Comparison of ENCODE assay signal across 26 cellular contexts in genomic region chr11:115042002-115042401, GRCh38.
DNase-seq lines count a peak whose midpoint lies in the region; ATAC-seq, FAIRE-seq and TF ChIP-seq lines count a peak whose summit lies in the region.
"Had no signal": no experiment of that assay in that cellular context is flagged by ENCODE, and none has a peak within 500 bp of the region (broad histone marks: within the 10 kb centered on the region; RNA-seq: fewer than 3 reads in every experiment).

No MANE protein-coding gene starts in this region.

- no peaks in the 10 kb centered on the region for H3K9me3 ChIP-seq in right atrium auricular region
- H3K9me3 ChIP-seq: body of pancreas, esophagus muscularis mucosa, mucosa of descending colon, stomach, tibial nerve had no signal

- no peaks in the 10 kb centered on the region for H3K27me3 ChIP-seq in right atrium auricular region
- H3K27me3 ChIP-seq: body of pancreas, esophagus muscularis mucosa, stomach, tibial nerve had no signal

- H3K27me3 Mint-ChIP-seq in glutamatergic neuron (ENCODE audit: unreplicated experiment) = peaks cover 10% of the 10 kb centered on the region
- no peaks in the 10 kb centered on the region for H3K27me3 Mint-ChIP-seq in activated naive CD8-positive, alpha-beta T cell treated with anti-CD3 and anti-CD28 coated beads, Interleukin-2, amount 50 U/mL, for 24 hours
- no peaks in the 10 kb centered on the region for H3K27me3 Mint-ChIP-seq in activated CD4-positive, alpha-beta memory T cell treated with anti-CD3 and anti-CD28 coated beads, Interleukin-2, amount 10 ng/mL, durations not matched to agents 7 days and 5 days
- H3K27me3 Mint-ChIP-seq: activated CD8-positive, alpha-beta T cell treated with anti-CD3 and anti-CD28 coated beads for 36 hours had no signal

- H3K9me3 Mint-ChIP-seq in glutamatergic neuron (ENCODE audit: unreplicated experiment) = peaks cover 20% of the 10 kb centered on the region
- no peaks in the 10 kb centered on the region for H3K9me3 Mint-ChIP-seq in activated naive CD8-positive, alpha-beta T cell treated with anti-CD3 and anti-CD28 coated beads, Interleukin-2, amount 50 U/mL, for 24 hours
- no peaks in the 10 kb centered on the region for H3K9me3 Mint-ChIP-seq in activated CD4-positive, alpha-beta memory T cell treated with anti-CD3 and anti-CD28 coated beads, Interleukin-2, amount 10 ng/mL, durations not matched to agents 7 days and 5 days
- H3K9me3 Mint-ChIP-seq: activated CD8-positive, alpha-beta T cell treated with anti-CD3 and anti-CD28 coated beads for 36 hours had no signal

- H3K27ac ChIP-seq in right atrium auricular region = no peak overlapping the region
- H3K27ac ChIP-seq: body of pancreas, C4-2B, esophagus muscularis mucosa, stomach, tibial nerve had no signal

- H3K4me1 Mint-ChIP-seq in glutamatergic neuron (ENCODE audit: low read depth, unreplicated experiment) = peaks cover 56% of the 10 kb centered on the region
- H3K4me1 Mint-ChIP-seq in activated naive CD8-positive, alpha-beta T cell treated with anti-CD3 and anti-CD28 coated beads, Interleukin-2, amount 50 U/mL, for 24 hours = no peaks in the 10 kb centered on the region
- H3K4me1 Mint-ChIP-seq in activated CD4-positive, alpha-beta memory T cell treated with anti-CD3 and anti-CD28 coated beads, Interleukin-2, amount 10 ng/mL, durations not matched to agents 7 days and 5 days = no peaks in the 10 kb centered on the region

- POLR2A ChIA-PET in activated CD4-positive, alpha-beta memory T cell treated with anti-CD3 and anti-CD28 coated beads, Interleukin-2, amount 10 ng/mL, durations not matched to agents 7 days and 5 days (lab: Charles Lee) = no interaction called here

- intact Hi-C loops in Right ventricle myocardium superior (cut with DNase I) = no loop called here

- H3K36me3 ChIP-seq in right atrium auricular region = no peaks in the 10 kb centered on the region
- H3K36me3 ChIP-seq: esophagus muscularis mucosa, stomach, tibial nerve had no signal

- FAIRE-seq in GM19239 (lab: Jason Lieb, UNC) = no peak
- FAIRE-seq: colon, GM12891, K562 had no signal

- H3K36me3 Mint-ChIP-seq in glutamatergic neuron (ENCODE audit: unreplicated experiment) = peaks cover 4% of the 10 kb centered on the region
- no peaks in the 10 kb centered on the region for H3K36me3 Mint-ChIP-seq in activated naive CD8-positive, alpha-beta T cell treated with anti-CD3 and anti-CD28 coated beads, Interleukin-2, amount 50 U/mL, for 24 hours (ENCODE audit: low read depth)
- no peaks in the 10 kb centered on the region for H3K36me3 Mint-ChIP-seq in activated CD4-positive, alpha-beta memory T cell treated with anti-CD3 and anti-CD28 coated beads, Interleukin-2, amount 10 ng/mL, durations not matched to agents 7 days and 5 days (ENCODE audit: low read depth)

- TF ChIP-seq CTCF in right atrium auricular region (IDR thresholded peaks at IDR 0.05) = no peak
- TF ChIP-seq CTCF in glutamatergic neuron (IDR thresholded peaks at IDR 0.05; ENCODE audit: partially characterized antibody, unreplicated experiment) = peak; percentile 51

- DNase-seq in Right ventricle myocardium superior (peak; percentile 61), right atrium auricular region (ENCODE audit: low spot score) (no peak), NCI-H2171 treated with DMSO at 0.1 percent for 48 hours (lab: John Stamatoyannopoulos, UW) (peak; percentile 72), glutamatergic neuron (peak; percentile 86), retina (peak; percentile 29), GM19239 (ENCODE audit: insufficient read length, low spot score) (no peak)
- DNase-seq in activated naive CD8-positive, alpha-beta T cell treated with anti-CD3 and anti-CD28 coated beads, Interleukin-2, amount 50 U/mL, for 24 hours = no peak
- no peak for DNase-seq in activated CD4-positive, alpha-beta memory T cell treated with anti-CD3 and anti-CD28 coated beads, Interleukin-2, amount 10 ng/mL, durations not matched to agents 7 days and 5 days
- DNase-seq: ACHN; activated CD4-positive, CD25-positive, alpha-beta regulatory T cell; activated CD8-positive, alpha-beta T cell treated with anti-CD3 and anti-CD28 coated beads for 36 hours; activated effector memory CD4-positive, alpha-beta T cell treated with anti-CD3 and anti-CD28 coated beads, Interleukin-2, amount 50 U/mL, for 16 hours; body of pancreas; foreskin melanocyte; hippocampal formation; mucosa of descending colon; NCI-H1436; NCI-H748 treated with DMSO at 0.1 percent for 48 hours; stomach; T-helper 9 cell had no signal

- no peak overlapping the region for H3K4me3 ChIP-seq in right atrium auricular region
- H3K4me3 ChIP-seq: body of pancreas, esophagus muscularis mucosa, K562, mucosa of descending colon, stomach, tibial nerve had no signal

- CTCF ChIA-PET in activated CD4-positive, alpha-beta memory T cell treated with anti-CD3 and anti-CD28 coated beads, Interleukin-2, amount 10 ng/mL, durations not matched to agents 7 days and 5 days (lab: Charles Lee) = no interaction called here

- peak; percentile 76 for ATAC-seq in Right ventricle myocardium superior (ENCODE audit: poor library complexity)
- no peak for ATAC-seq in activated naive CD8-positive, alpha-beta T cell treated with anti-CD3 and anti-CD28 coated beads, Interleukin-2, amount 50 U/mL, for 24 hours
- ATAC-seq: activated CD8-positive, alpha-beta T cell treated with anti-CD3 and anti-CD28 coated beads for 36 hours; body of pancreas; K562; mucosa of descending colon had no signal

- H3K27ac Mint-ChIP-seq in glutamatergic neuron (ENCODE audit: unreplicated experiment) = peak overlapping the region; percentile 71
- H3K27ac Mint-ChIP-seq in activated naive CD8-positive, alpha-beta T cell treated with anti-CD3 and anti-CD28 coated beads, Interleukin-2, amount 50 U/mL, for 24 hours = no peak overlapping the region
- H3K27ac Mint-ChIP-seq in activated CD4-positive, alpha-beta memory T cell treated with anti-CD3 and anti-CD28 coated beads, Interleukin-2, amount 10 ng/mL, durations not matched to agents 7 days and 5 days = no peak overlapping the region
- H3K27ac Mint-ChIP-seq: activated CD8-positive, alpha-beta T cell treated with anti-CD3 and anti-CD28 coated beads for 36 hours had no signal

- H3K4me3 Mint-ChIP-seq in glutamatergic neuron (ENCODE audit: unreplicated experiment) = peak overlapping the region; percentile 58
- no peak overlapping the region for H3K4me3 Mint-ChIP-seq in activated naive CD8-positive, alpha-beta T cell treated with anti-CD3 and anti-CD28 coated beads, Interleukin-2, amount 50 U/mL, for 24 hours
- no peak overlapping the region for H3K4me3 Mint-ChIP-seq in activated CD4-positive, alpha-beta memory T cell treated with anti-CD3 and anti-CD28 coated beads, Interleukin-2, amount 10 ng/mL, durations not matched to agents 7 days and 5 days
- H3K4me3 Mint-ChIP-seq: activated CD8-positive, alpha-beta T cell treated with anti-CD3 and anti-CD28 coated beads for 36 hours had no signal

- H3K4me1 ChIP-seq in right atrium auricular region = no peaks in the 10 kb centered on the region
- H3K4me1 ChIP-seq: body of pancreas, esophagus muscularis mucosa, stomach, tibial nerve had no signal

Comparison
In these comparisons a context has a peak if more than half of its experiments do, and no peak if none do; other contexts are left out.
1. DNase-seq: peak in Right ventricle myocardium superior (single experiment), NCI-H2171 treated with DMSO at 0.1 percent for 48 hours (single experiment), glutamatergic neuron (single experiment) and retina (single experiment); none in right atrium auricular region (single experiment), activated naive CD8-positive, alpha-beta T cell treated with anti-CD3 and anti-CD28 coated beads, Interleukin-2, amount 50 U/mL, for 24 hours (single experiment), GM19239 (single experiment) and activated CD4-positive, alpha-beta memory T cell treated with anti-CD3 and anti-CD28 coated beads, Interleukin-2, amount 10 ng/mL, durations not matched to agents 7 days and 5 days (single experiment).